Comparison of ENCODE assay signal across 8 cellular contexts in the genomic region with DNA sequence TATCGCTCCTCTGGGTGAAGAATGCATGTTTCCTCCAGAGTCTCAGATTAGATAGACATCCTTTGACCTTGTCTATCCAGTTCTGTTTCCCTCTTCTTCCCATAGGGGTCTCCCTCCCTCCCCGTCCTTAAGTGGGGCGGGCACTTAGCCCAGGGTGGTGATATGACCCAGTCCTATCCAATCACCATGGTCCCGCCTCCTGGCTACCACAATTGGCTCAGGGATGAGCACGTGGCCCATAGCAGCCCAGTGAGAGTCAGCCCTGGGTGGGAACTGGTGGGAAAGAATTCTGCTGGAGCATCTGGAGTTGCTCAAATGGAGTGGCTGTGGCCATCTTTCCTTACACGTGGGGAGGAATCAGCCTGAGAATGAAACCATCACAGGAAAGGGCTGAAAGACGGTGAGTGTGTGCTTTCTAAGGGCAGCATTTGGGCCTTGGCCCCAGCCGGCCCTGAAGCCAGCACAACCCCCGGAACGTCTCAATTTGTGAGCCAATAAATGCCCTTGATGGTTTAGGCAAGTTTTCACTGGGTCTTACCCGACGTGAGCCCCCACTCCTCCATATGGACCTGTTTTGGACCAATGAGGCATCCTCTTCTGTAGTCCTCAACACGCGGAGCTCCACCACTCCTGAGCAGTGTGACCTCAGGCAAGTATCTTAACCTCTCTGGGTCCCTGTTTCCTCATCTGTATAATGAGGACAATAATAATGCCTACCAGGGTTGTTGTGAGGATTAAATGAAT. TPM values are rescaled to one million over a fixed set of nuclear protein-coding genes. Genes with fewer than 3 reads are reported as not detected.
A peak's percentile ranks its signal among the peaks of the same experiment; 100 is the strongest.
DNase-seq lines count a peak whose midpoint lies in the region; ATAC-seq lines count a peak whose summit lies in the region.

No MANE protein-coding gene starts in this region.

- H3K9me3 Mint-ChIP-seq in naive B cell: no peaks in the 10 kb centered on the region

- peak overlapping the region; percentile 76 for H3K27ac ChIP-seq in urinary bladder (ENCODE audit: low read depth)

- no peaks in the 10 kb centered on the region for H3K27me3 Mint-ChIP-seq in naive B cell

- peak overlapping the region; percentile 9 to 94 (median 48) for H3K27ac Mint-ChIP-seq in naive B cell

- peaks cover 36 to 54% (median 42%) of the 10 kb centered on the region in 3 donors for H3K4me1 Mint-ChIP-seq in naive B cell

- H3K4me3 ChIP-seq in urinary bladder (ENCODE audit: low read depth, low read length): no peak overlapping the region

- DNase-seq in DMS114 treated with DMSO at 0.1 percent for 48 hours (lab: John Stamatoyannopoulos, UW; ENCODE audit: unreplicated experiment) (peak; percentile 63), NCI-H526 (lab: John Stamatoyannopoulos, UW) (peak; percentile 97), fibroblast of the conjunctiva (ENCODE audit: low read depth) (peak; percentile 90), naive B cell (peak; percentile 40)
- peak; percentile 68 for DNase-seq in activated CD8-positive, alpha-beta memory T cell treated with anti-CD3 and anti-CD28 coated beads, Interleukin-2, amount 50 U/mL, for 48 hours
- DNase-seq in NK-92 treated with Interleukin-12 subunit alpha and Interleukin-12 subunit beta, amount 100 ng/mL, for 24 hours (lab: John Stamatoyannopoulos, UW): no peak

- WGBS in urinary bladder: 34% methylated on average over 14 of the region's 14 CpGs

- H3K4me1 ChIP-seq in urinary bladder (ENCODE audit: insufficient read depth): no peaks in the 10 kb centered on the region

- H3K36me3 ChIP-seq in urinary bladder (ENCODE audit: insufficient read depth): no peaks in the 10 kb centered on the region

- H3K4me3 Mint-ChIP-seq in naive B cell: no peak overlapping the region

- H3K36me3 Mint-ChIP-seq in naive B cell: peaks cover 0 to 4% of the 10 kb centered on the region in 2 donors

- ATAC-seq in HG02884 (IDR thresholded peaks at IDR 0.05; ENCODE audit: unreplicated experiment): peak; percentile 54
- ATAC-seq in naive B cell (ENCODE audit: low read depth in 2 of 2): peak; percentile 46 to 49

RNA-seq across cellular contexts. Expression of gene MLXIP, which starts 14.3 kb away (rescaled TPM):
- polyA plus RNA-seq in naive B cell (ENCODE audit: low read depth in 6 of 6) (10 to 100 TPM in 4 of 6 donors, 1 to 10 TPM in 2; 8.5 to 30.4 (median 11.0) TPM), urinary bladder (67.9 TPM)
- total RNA-seq in urinary bladder: 37.8 TPM

RNA-seq across cellular contexts. Expression of gene BCL7A, which starts 42.5 kb away (rescaled TPM):
- polyA plus RNA-seq in naive B cell (ENCODE audit: low read depth in 6 of 6) (100 to 1,000 TPM in 3 of 6 donors, 10 to 100 TPM in 3; 65.2 to 135 (median 87.0) TPM), urinary bladder (9.1 TPM)
- 7.8 TPM for total RNA-seq in urinary bladder
